ENCODE assay signal across 8 cellular contexts in genomic region chr17:2138318-2138717, GRCh38.
DNase-seq lines count a peak whose midpoint lies in the region; ATAC-seq, FAIRE-seq and TF ChIP-seq lines count a peak whose summit lies in the region.

No MANE protein-coding gene starts in this region.

- no peak for FAIRE-seq in RCC 7860 (lab: Jason Lieb, UNC)

- intact Hi-C loops in testis (cut with DNase I; ENCODE audit: low total_unique reads) = no loop called here

- H3K27me3 ChIP-seq in cardiac muscle cell = no peaks in the 10 kb centered on the region
- no peaks in the 10 kb centered on the region for H3K27me3 ChIP-seq in testis

- no peaks in the 10 kb centered on the region for H3K36me3 ChIP-seq in cardiac muscle cell
- no peaks in the 10 kb centered on the region for H3K36me3 ChIP-seq in testis (ENCODE audit: low read depth, missing control alignments)

- H3K4me1 ChIP-seq in cardiac muscle cell (ENCODE audit: low read depth) = peaks cover 18% of the 10 kb centered on the region
- H3K4me1 ChIP-seq in testis = no peaks in the 10 kb centered on the region

- H3K4me3 ChIP-seq in cardiac muscle cell (no peak overlapping the region), testis (no peak overlapping the region)

- no peak for TF ChIP-seq POLR2A in testis (IDR thresholded peaks at IDR 0.05)

- TF ChIP-seq CTCF in GM12873 (IDR thresholded peaks at IDR 0.05; ENCODE audit: insufficient read depth, low read depth, low read length, missing control alignments) = peak; percentile 16
- no peak for TF ChIP-seq CTCF in cardiac muscle cell (IDR thresholded peaks at IDR 0.05; ENCODE audit: low read depth, low read length)
- TF ChIP-seq CTCF in testis (IDR thresholded peaks at IDR 0.05) = no peak

- H3K9me3 ChIP-seq in cardiac muscle cell (ENCODE audit: low read depth) = no peaks in the 10 kb centered on the region
- H3K9me3 ChIP-seq in testis = no peaks in the 10 kb centered on the region

- DNase-seq in RPMI7951 (ENCODE audit: low read depth) (peak; percentile 51), cardiac muscle cell (ENCODE audit: low read depth in 1 of 2, low spot score in 1 of 2) (peak in 1 of 2 donors; percentile 37), RCC 7860 (ENCODE audit: low spot score) (no peak), testis (no peak), HPDE6-E6E7 (ENCODE audit: extremely low spot score) (no peak), DMS153 treated with DMSO at 0.1 percent for 48 hours (lab: John Stamatoyannopoulos, UW; ENCODE audit: unreplicated experiment) (no peak)

- H3K27ac ChIP-seq in cardiac muscle cell = peak overlapping the region; percentile 47
- H3K27ac ChIP-seq in testis = no peak overlapping the region

- peak; percentile 68 for ATAC-seq in GM21619 (IDR thresholded peaks at IDR 0.05; ENCODE audit: unreplicated experiment)

- 46 to 90% methylated on average over 1 of the region's 1 CpG for WGBS in testis, 2 donors
